Comparison of ENCODE assay signal across 10 cellular contexts in genomic region chr22:36816635-36817428, GRCh38. TPM values are rescaled to one million over a fixed set of nuclear protein-coding genes. Genes with fewer than 3 reads are reported as not detected.
DNase-seq lines count a peak whose midpoint lies in the region; ATAC-seq and TF ChIP-seq lines count a peak whose summit lies in the region.
"Had no signal": no experiment of that assay in that cellular context is flagged by ENCODE, and none has a peak within 500 bp of the region (broad histone marks: within the 10 kb centered on the region; RNA-seq: fewer than 3 reads in every experiment).

Gene PVALB, minus strand, starts transcription at chr22:36817035. Its CDS starts 30 bp downstream, at chr22:36817005.

- POLR2A ChIA-PET in WTC11 (lab: Charles Lee): interaction anchor here (0.9 kb wide), 1 partner anchor 87 kb away, joined by 3 read pairs; no protein-coding TSS in a partner anchor

- H3K36me3 ChIP-seq in hepatocyte (replicated peaks; ENCODE audit: insufficient read depth, low read depth): no peaks in the 10 kb centered on the region

- peaks cover 28% of the 10 kb centered on the region for H3K4me1 Mint-ChIP-seq in WTC11

- CTCF ChIA-PET in WTC11 (lab: Charles Lee): interaction anchor here (1.0 to 2.0 kb wide), 5 partner anchors 12 to 40 kb away, joined by 3 to 12 read pairs (median 5); no protein-coding TSS in a partner anchor

- H3K27ac ChIP-seq in hepatocyte: no peak within 1 kb of the TSS

- no peak within 1 kb of the TSS for H2AFZ ChIP-seq in hepatocyte

- H3K4me2 ChIP-seq in hepatocyte: peak within 1 kb of the TSS; percentile 85

- H3K4me3 Mint-ChIP-seq in WTC11: peak within 1 kb of the TSS; percentile 69

- no peak within 1 kb of the TSS for H3K4me3 ChIP-seq in hepatocyte

- no peaks in the 10 kb centered on the region for H3K9me3 ChIP-seq in hepatocyte (ENCODE audit: low read depth)

- H3K9me3 Mint-ChIP-seq in WTC11: no peaks in the 10 kb centered on the region

- TF ChIP-seq CTCF in WTC11 (IDR thresholded peaks at IDR 0.05) (no peak), hepatocyte (IDR thresholded peaks at IDR 0.05; ENCODE audit: poor library complexity) (no peak)

- H3K9me2 ChIP-seq in hepatocyte (replicated peaks; ENCODE audit: insufficient read depth): no peaks in the 10 kb centered on the region

- no peak within 1 kb of the TSS for H3K27ac Mint-ChIP-seq in WTC11

- no peaks in the 10 kb centered on the region for H3K79me2 ChIP-seq in hepatocyte

- H3K27me3 ChIP-seq in hepatocyte: peaks cover 87% of the 10 kb centered on the region

- H3K36me3 Mint-ChIP-seq in WTC11: no peaks in the 10 kb centered on the region

- H3K4me1 ChIP-seq in hepatocyte (ENCODE audit: insufficient read depth): peaks cover 5% of the 10 kb centered on the region

- DNase-seq in NCI-H2029 (lab: John Stamatoyannopoulos, UW) (peak; percentile 15), NCI-H2029 treated with DMSO at 0.1 percent for 48 hours (lab: John Stamatoyannopoulos, UW) (no peak), WTC11 (ENCODE audit: low spot score) (peak; percentile 46), hepatocyte (ENCODE audit: low spot score) (peak; percentile 76), smooth muscle cell of the brain vasculature (ENCODE audit: low read depth, low spot score) (peak; percentile 3)
- DNase-seq: NCI-H1048 had no signal

- ATAC-seq in WTC11 (peak; percentile 58), GM21825 (IDR thresholded peaks at IDR 0.05; ENCODE audit: unreplicated experiment) (no peak), HG02938 (IDR thresholded peaks at IDR 0.05; ENCODE audit: unreplicated experiment) (no peak), HG02870 (IDR thresholded peaks at IDR 0.05; ENCODE audit: unreplicated experiment) (no peak)

- no peaks in the 10 kb centered on the region for H4K20me1 ChIP-seq in hepatocyte (ENCODE audit: insufficient read depth, poor library complexity, severe bottlenecking)

- peaks cover 52% of the 10 kb centered on the region for H3K27me3 Mint-ChIP-seq in WTC11 (ENCODE audit: low read depth)

- WGBS in hepatocyte (ENCODE audit: low lambda C conversion rate, missing lambda C conversion rate): 3% methylated on average over 74 of the region's 74 CpGs

TF ChIP-seq in WTC11, 78 proteins besides CTCF, POLR2A, EP300 and RAD21 (continues in another document):
- TF ChIP-seq MAX (CRISPR knock-in tag; IDR thresholded peaks at IDR 0.05) (no peak), E2F1 (CRISPR knock-in tag; IDR thresholded peaks at IDR 0.05) (no peak), TEAD4 (CRISPR knock-in tag; IDR thresholded peaks at IDR 0.05) (no peak), TP53 (CRISPR knock-in tag; IDR thresholded peaks at IDR 0.05) (0 out of 2 replicates have a peak, but pooled peaks have one; percentile 21), ZNF425 (CRISPR knock-in tag; conservative IDR thresholded peaks at IDR 0.05) (no peak), CREB1 (CRISPR knock-in tag; IDR thresholded peaks at IDR 0.05) (no peak), GTF2I (CRISPR knock-in tag; conservative IDR thresholded peaks at IDR 0.05) (no peak), ATF3 (CRISPR knock-in tag; conservative IDR thresholded peaks at IDR 0.05) (no peak), E2F5 (CRISPR knock-in tag; IDR thresholded peaks at IDR 0.05) (peak; percentile 52; the same call in 1 of the 2 replicates), ARID4B (CRISPR knock-in tag; IDR thresholded peaks at IDR 0.05; ENCODE audit: borderline replicate concordance) (0 out of 2 replicates have a peak, but pooled peaks have one; percentile 25), IRF2 (CRISPR knock-in tag; IDR thresholded peaks at IDR 0.05; ENCODE audit: borderline replicate concordance, low read depth) (no peak), OVOL2 (CRISPR knock-in tag; IDR thresholded peaks at IDR 0.05; ENCODE audit: borderline replicate concordance) (no peak), RORB (CRISPR knock-in tag; IDR thresholded peaks at IDR 0.05) (no peak)

RNA-seq across cellular contexts. Expression of gene PVALB, which starts in this region (rescaled TPM):
- total RNA-seq in WTC11 (2021): 2.7 to 5.9 TPM (median 4.5 TPM) in 3 replicates
- not detected in 2 replicates for total RNA-seq in hepatocyte
- 0.30 TPM in 1 of 2 replicates, not detected in the other for polyA plus RNA-seq in hepatocyte
- polyA plus RNA-seq: esophagus had no signal

Comparison
In these comparisons a context has a peak if more than half of its experiments do, and no peak if none do; other contexts are left out.
1. Peak in DNase-seq and H3K4me2 ChIP-seq in hepatocyte; RNA of the gene not detected or under 1 TPM.